8 cellular contexts compared by ENCODE assay signal in genomic region chr1:28886731-28887417, GRCh38. TPM values are rescaled to one million over a fixed set of nuclear protein-coding genes. Genes with fewer than 3 reads are reported as not detected.
DNase-seq lines count a peak whose midpoint lies in the region; ATAC-seq and TF ChIP-seq lines count a peak whose summit lies in the region.

No MANE protein-coding gene starts in this region.

- H3K4me3 ChIP-seq in ascending aorta = peak overlapping the region; percentile 90 to 94

- peaks cover 7 to 24% of the 10 kb centered on the region in 2 donors for H3K4me1 ChIP-seq in ascending aorta

- H3K4me1 Mint-ChIP-seq in HFFc6 (ENCODE audit: low read depth) = peaks cover 44% of the 10 kb centered on the region

- H3K27me3 Mint-ChIP-seq in HFFc6 (ENCODE audit: insufficient read depth) = peaks cover 10% of the 10 kb centered on the region

- DNase-seq in ELF-1 (ENCODE audit: low read depth, low spot score) (peak; percentile 93), HFFc6 (peak; percentile 40), NCI-H146 (lab: John Stamatoyannopoulos, UW) (peak; percentile 81), T-helper 22 cell (ENCODE audit: low read depth) (peak; percentile 84), ascending aorta (ENCODE audit: low spot score in 2 of 2) (peak; percentile 53 to 92), hepatic stellate cell (ENCODE audit: low spot score) (peak; percentile 98), renal cortical epithelial cell (ENCODE audit: low read depth) (peak; percentile 57)

- peak overlapping the region; percentile 80 for H3K4me3 Mint-ChIP-seq in HFFc6

- H3K36me3 Mint-ChIP-seq in HFFc6 (ENCODE audit: low read depth) = no peaks in the 10 kb centered on the region

- H3K36me3 ChIP-seq in ascending aorta = no peaks in the 10 kb centered on the region

- peak overlapping the region; percentile 42; the same call in 1 of the 2 replicates for H3K27ac Mint-ChIP-seq in HFFc6

- no peaks in the 10 kb centered on the region for H3K27me3 ChIP-seq in ascending aorta

- peak overlapping the region; percentile 62 to 63 for H3K27ac ChIP-seq in ascending aorta

- TF ChIP-seq CTCF in HFFc6 (IDR thresholded peaks at IDR 0.05) (0 out of 2 replicates have a peak, but pooled peaks have one; percentile 10), ascending aorta (IDR thresholded peaks at IDR 0.05) (no peak)

- intact Hi-C loops in ascending aorta (cut with DNase I) = loop anchor here (1.0 to 10.0 kb wide), 8 partner anchors 27 to 1895 kb away; partner anchors contain the start of genes EPB41, SESN2, SRSF4 and TAF12

- H3K9me3 Mint-ChIP-seq in HFFc6 = no peaks in the 10 kb centered on the region

- ATAC-seq in HG02840 (IDR thresholded peaks at IDR 0.05; ENCODE audit: low FRiP score, unreplicated experiment) = no peak

- H3K9me3 ChIP-seq in ascending aorta = no peaks in the 10 kb centered on the region

RNA-seq across cellular contexts. Expression of gene EPB41, which starts 27.5 kb away (rescaled TPM):
- 1 to 10 TPM; 2.4 to 8.8 (median 3.4) TPM for total RNA-seq in HFFc6 (2021; fragmentation: NEBNext Ultra II Directional; extraction: Animal tissue kit (Norgen Biotek cat#: 25700))
- total RNA-seq in ascending aorta (47.6 TPM), renal cortical epithelial cell (18.8 and 22.5 TPM in 2 replicates)

Comparison
In these comparisons a context has a peak if more than half of its experiments do, and no peak if none do; other contexts are left out.
1. DNase-seq: peak in every context shown above with its lines; median percentile 98 in hepatic stellate cell; 93 in ELF-1; 84 in T-helper 22 cell; 81 in NCI-H146; 72 in ascending aorta; 57 in renal cortical epithelial cell; 40 in HFFc6.